8 cellular contexts compared by ENCODE assay signal in the genomic region with DNA sequence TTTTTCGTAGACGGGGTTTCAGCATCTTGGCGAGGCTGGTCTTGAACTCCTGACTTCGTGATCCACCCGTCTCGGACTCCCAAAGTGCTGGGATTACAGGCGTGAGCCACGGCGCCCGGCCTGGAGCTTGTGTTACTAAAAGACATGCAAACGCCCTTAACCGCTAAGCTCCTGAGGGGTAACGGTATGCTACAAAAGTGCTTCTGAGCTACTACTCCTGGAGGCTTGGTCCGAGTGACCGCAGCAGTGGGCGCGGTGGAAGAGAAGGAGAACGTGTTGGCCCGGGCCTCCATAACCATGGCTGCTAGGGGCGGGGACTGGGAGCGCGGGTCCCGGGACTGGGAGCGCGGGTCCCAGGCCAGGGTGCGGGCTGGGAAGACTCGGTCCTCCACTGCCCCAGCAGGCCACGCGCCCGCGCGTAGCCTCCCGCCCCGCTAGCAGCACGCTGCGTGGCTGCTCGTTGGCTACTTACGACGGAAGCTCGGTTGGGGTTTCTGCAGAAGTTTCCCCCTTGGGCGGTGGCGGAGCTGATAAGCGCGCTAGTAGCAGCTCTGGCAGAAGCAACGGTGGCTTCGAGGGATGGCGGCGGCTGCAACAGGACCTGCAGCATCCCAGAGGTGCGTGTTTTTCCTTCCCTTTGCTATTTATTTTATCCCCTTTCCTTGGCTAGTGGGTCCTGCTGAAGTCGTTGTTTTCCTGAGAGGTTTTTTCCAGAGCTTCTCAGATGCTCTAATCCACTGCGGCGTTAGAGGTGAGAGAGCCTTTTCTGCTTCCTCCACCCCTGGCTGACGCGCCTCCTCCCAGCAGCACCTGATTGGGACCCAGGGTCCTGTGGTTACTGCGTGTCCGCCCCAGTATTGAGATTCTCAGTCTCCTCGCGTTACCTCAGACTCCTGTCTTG.
A peak's percentile ranks its signal among the peaks of the same experiment; 100 is the strongest.
DNase-seq lines count a peak whose midpoint lies in the region; TF ChIP-seq lines count a peak whose summit lies in the region.

No MANE protein-coding gene starts in this region.

- peaks cover 20% of the 10 kb centered on the region for H3K4me1 ChIP-seq in mononuclear cell (ENCODE audit: insufficient read depth, low read length)

- no peaks in the 10 kb centered on the region for H3K27me3 Mint-ChIP-seq in activated T-cell treated with anti-CD3 and anti-CD28 coated beads, Interleukin-2, amount 50 U/mL, for 24 hours

- no peaks in the 10 kb centered on the region for H3K9me3 Mint-ChIP-seq in activated T-cell treated with anti-CD3 and anti-CD28 coated beads, Interleukin-2, amount 50 U/mL, for 24 hours

- peak overlapping the region; percentile 72 for H3K4me3 ChIP-seq in epithelial cell of proximal tubule (ENCODE audit: low read depth, low read length)
- peak overlapping the region; percentile 57 for H3K4me3 ChIP-seq in mononuclear cell (ENCODE audit: low read length)

- H3K4me3 Mint-ChIP-seq in activated T-cell treated with anti-CD3 and anti-CD28 coated beads, Interleukin-2, amount 50 U/mL, for 24 hours, result peak overlapping the region; percentile 92

- H3K36me3 Mint-ChIP-seq in activated T-cell treated with anti-CD3 and anti-CD28 coated beads, Interleukin-2, amount 50 U/mL, for 24 hours (ENCODE audit: low read depth), result peaks cover 10% of the 10 kb centered on the region

- TF ChIP-seq CTCF in epithelial cell of proximal tubule (conservative IDR thresholded peaks at IDR 0.05; ENCODE audit: low read depth, low read length), result no peak

- H3K4me1 Mint-ChIP-seq in activated T-cell treated with anti-CD3 and anti-CD28 coated beads, Interleukin-2, amount 50 U/mL, for 24 hours (ENCODE audit: low read depth), result peaks cover 23% of the 10 kb centered on the region

- DNase-seq in DMS53 treated with DMSO at 0.1 percent for 48 hours (lab: John Stamatoyannopoulos, UW; ENCODE audit: unreplicated experiment) (peak; percentile 77), HS-5 (ENCODE audit: low read depth) (peak; percentile 13), OCI-M1 (lab: John Stamatoyannopoulos, UW) (peak; percentile 97), epithelial cell of proximal tubule (ENCODE audit: low read depth) (peak; percentile 46), GOT3 (lab: John Stamatoyannopoulos, UW) (no peak)
- DNase-seq in activated T-cell treated with anti-CD3 and anti-CD28 coated beads, Interleukin-2, amount 50 U/mL, for 24 hours, result peak; percentile 83
- peak; percentile 47 to 48 for DNase-seq in stimulated activated CD8-positive, alpha-beta memory T cell treated with anti-CD3 and anti-CD28 coated beads, Interleukin-15, amount 100 ng/mL, for 4 hours (ENCODE audit: low read depth in 2 of 2)

- no peaks in the 10 kb centered on the region for H3K27me3 ChIP-seq in mononuclear cell (ENCODE audit: insufficient read depth, low read length)

- peak overlapping the region; percentile 95 for H3K27ac Mint-ChIP-seq in activated T-cell treated with anti-CD3 and anti-CD28 coated beads, Interleukin-2, amount 50 U/mL, for 24 hours

- H3K9me3 ChIP-seq in mononuclear cell (ENCODE audit: low read depth, low read length), result no peaks in the 10 kb centered on the region
